ENCODE assay signal across 18 cellular contexts in genomic region chr6:50724381-50725124, GRCh38. TPM values are rescaled to one million over a fixed set of nuclear protein-coding genes. Genes with fewer than 3 reads are reported as not detected.
DNase-seq lines count a peak whose midpoint lies in the region; ATAC-seq, FAIRE-seq and TF ChIP-seq lines count a peak whose summit lies in the region.
"Had no signal": no experiment of that assay in that cellular context is flagged by ENCODE, and none has a peak within 500 bp of the region (broad histone marks: within the 10 kb centered on the region; RNA-seq: fewer than 3 reads in every experiment).

No MANE protein-coding gene starts in this region.

- peak; percentile 49 for ATAC-seq in foreskin keratinocyte
- ATAC-seq in GM19463 (IDR thresholded peaks at IDR 0.05; ENCODE audit: unreplicated experiment), result no peak
- ATAC-seq in HG02610 (IDR thresholded peaks at IDR 0.05; ENCODE audit: unreplicated experiment), result no peak
- no peak for ATAC-seq in HepG2
- ATAC-seq: CD8-positive, alpha-beta T cell; esophagus mucosa; Right ventricle myocardium inferior; sciatic nerve had no signal

- intact Hi-C loops in HepG2 (cut with micrococcal nuclease; ENCODE audit: unreplicated experiment), result no loop called here

- no peaks in the 10 kb centered on the region; the same call in 1 of the 2 replicates for H4K20me1 ChIP-seq in HepG2 (ENCODE audit: insufficient read depth, low read length)

- peak; percentile 73 for DNase-seq in COR-L47 (lab: John Stamatoyannopoulos, UW)
- peak; percentile 65 for DNase-seq in NCI-H345 treated with DMSO at 0.1 percent for 48 hours (lab: John Stamatoyannopoulos, UW; ENCODE audit: unreplicated experiment)
- no peak for DNase-seq in foreskin keratinocyte
- DNase-seq in HepG2 (ENCODE audit: low spot score), result no peak
- DNase-seq: activated CD8-positive, alpha-beta memory T cell treated with anti-CD3 and anti-CD28 coated beads, Interleukin-2, amount 50 U/mL, for 4 hours; CD8-positive, alpha-beta T cell; hippocampal formation; stimulated activated CD4-positive, alpha-beta T cell treated with anti-CD3 and anti-CD28 coated beads, Interleukin-4, amount 100 ng/mL, for 4 hours; stimulated activated naive CD4-positive, alpha-beta T cell treated with Interleukin-2 at 50 U/mL for 16 hours had no signal

- TF ChIP-seq RAD21 in HepG2 (CRISPR knock-in tag; IDR thresholded peaks at IDR 0.05), result no peak

- TF ChIP-seq POLR2A in HepG2 (IDR thresholded peaks at IDR 0.05; ENCODE audit: insufficient read depth in 1 of 2, low read depth in 2 of 2, low read length in 2 of 2), result no peak

- H3K79me2 ChIP-seq in HepG2 (ENCODE audit: insufficient read depth, low read length), result no peaks in the 10 kb centered on the region

- H3K9me3 ChIP-seq in HepG2 (ENCODE audit: low read length), result no peaks in the 10 kb centered on the region

- no peaks in the 10 kb centered on the region for H3K36me3 ChIP-seq in HepG2 (replicated peaks in 1 of 2; ENCODE audit: control insufficient read depth in 1 of 2, insufficient read depth in 2 of 2, low read length in 2 of 2)

- peak; percentile 33; the same call in 1 of the 2 replicates for TF ChIP-seq CTCF in 22Rv1 (IDR thresholded peaks at IDR 0.05)
- no peak for TF ChIP-seq CTCF in foreskin keratinocyte (conservative IDR thresholded peaks at IDR 0.05)
- no peak for TF ChIP-seq CTCF in HepG2 (CRISPR knock-in tag; IDR thresholded peaks at IDR 0.05)

- H2AFZ ChIP-seq in HepG2 (ENCODE audit: low read length), result no peak overlapping the region

- TF ChIP-seq EP300 in HepG2 (IDR thresholded peaks at IDR 0.05; ENCODE audit: low read depth in 2 of 2, low read length in 2 of 2), result no peak
- TF ChIP-seq EP300 in HepG2 (CRISPR knock-in tag; IDR thresholded peaks at IDR 0.05; ENCODE audit: borderline replicate concordance), result no peak

- H3K4me3 ChIP-seq in HepG2 (replicated peaks in 1 of 3; ENCODE audit: insufficient read depth in 1 of 3, low read depth in 2 of 3, low read length in 3 of 3), result no peak overlapping the region
- H3K4me3 ChIP-seq: lung had no signal

- in situ Hi-C loops in HepG2 (cut with HindIII; ENCODE audit: extremely low pct_ligation_motif_present, low pct_unique_long_range_greater_than_20kb), result no loop called here

- FAIRE-seq in HepG2 (lab: Jason Lieb, UNC), result no peak
- FAIRE-seq: H54, TTC549 had no signal

- H3K9ac ChIP-seq in HepG2 (ENCODE audit: insufficient read depth, low read depth, low read length), result no peak overlapping the region

- POLR2A ChIA-PET in HepG2 (lab: Yijun Ruan, JAX), result no interaction called here

- 32% methylated on average over 41 of the region's 43 CpGs for WGBS in HepG2 (ENCODE audit: low lambda C conversion rate)

- no peaks in the 10 kb centered on the region for H3K4me1 ChIP-seq in foreskin keratinocyte
- H3K4me1 ChIP-seq in HepG2 (ENCODE audit: insufficient read depth, low read length), result no peaks in the 10 kb centered on the region

- no peak overlapping the region for H3K4me2 ChIP-seq in HepG2 (ENCODE audit: low read depth, low read length)

- H3K27me3 ChIP-seq in foreskin keratinocyte, result peaks cover 99% of the 10 kb centered on the region
- peaks cover 0 to 13% of the 10 kb centered on the region in 2 experiments; a peak in 2 of 5 replicates for H3K27me3 ChIP-seq in HepG2 (ENCODE audit: control insufficient read depth in 1 of 2, insufficient read depth in 2 of 2, low read length in 2 of 2)

- H3K27ac ChIP-seq in 22Rv1 (no peak overlapping the region), foreskin keratinocyte (no peak overlapping the region), HepG2 (ENCODE audit: extremely low read length, insufficient read depth, low read length) (no peak overlapping the region)

- CTCF ChIA-PET in HepG2 (lab: Yijun Ruan, JAX; ENCODE audit: low intra/inter-chr PET ratio, low total read pairs), result no interaction called here

- no TSS peak for BruUV-seq in HepG2 (replicated peaks; lab: Mats Ljungman, UMichigan)

TF ChIP-seq in HepG2, 621 proteins besides CTCF, POLR2A, EP300 and RAD21:
- TF ChIP-seq PAX8 (CRISPR knock-in tag; IDR thresholded peaks at IDR 0.05; ENCODE audit: borderline replicate concordance), result no peak

RNA-seq across cellular contexts. Expression of gene TFAP2D, which starts 11.2 kb away (rescaled TPM):
- total RNA-seq in foreskin keratinocyte (not detected in 2 replicates), HepG2 (2016; rRNA removed; fragmentation: Illumina TruSeq; extraction: Trizol) (not detected in 2 replicates)
- polyA plus RNA-seq in foreskin keratinocyte (not detected in 2 replicates), HepG2 (2011; rRNA removed) (not detected in 2 replicates)
- total RNA-seq in HepG2 (2016; cell fraction: cytosol; rRNA removed; fragmentation: Illumina TruSeq; extraction: Trizol; ENCODE audit: low read depth), result not detected in 2 replicates
- not detected in 2 replicates for total RNA-seq in HepG2 (2016; cell fraction: insoluble cytoplasmic fraction; rRNA removed; fragmentation: Illumina TruSeq; extraction: Trizol)
- total RNA-seq in HepG2 (2016; cell fraction: membrane; rRNA removed; fragmentation: Illumina TruSeq; extraction: Trizol), result not detected in 2 replicates
- total RNA-seq in HepG2 (2016; cell fraction: nucleus; rRNA removed; fragmentation: Illumina TruSeq; extraction: Trizol), result not detected in 2 replicates
- polyA plus RNA-seq in HepG2 (2011; cell fraction: cytosol; rRNA removed), result not detected in 2 replicates
- not detected in 2 replicates for polyA plus RNA-seq in HepG2 (2011; cell fraction: nucleus; rRNA removed)
- polyA plus RNA-seq in HepG2 (2012), result not detected in 2 replicates
- not detected in 2 replicates for polyA plus RNA-seq in HepG2 (2016; cell fraction: cytosol; fragmentation: Illumina TruSeq; extraction: Trizol; ENCODE audit: low read depth)
- polyA plus RNA-seq in HepG2 (2016; cell fraction: insoluble cytoplasmic fraction; fragmentation: Illumina TruSeq; extraction: Trizol; ENCODE audit: low read depth), result not detected in 2 replicates
- polyA plus RNA-seq in HepG2 (2016; cell fraction: membrane; fragmentation: Illumina TruSeq; extraction: Trizol; ENCODE audit: low read depth), result not detected in 2 replicates
- polyA plus RNA-seq in HepG2 (2016; cell fraction: nucleus; fragmentation: Illumina TruSeq; extraction: Trizol; ENCODE audit: insufficient read depth, low read depth), result not detected in 2 replicates
- 0.10 TPM in 1 of 2 replicates, not detected in the other for polyA minus RNA-seq in HepG2 (2011; rRNA and poly(A)+ RNA removed; ENCODE audit: low replicate concordance)
- not detected in 2 replicates for polyA minus RNA-seq in HepG2 (2011; cell fraction: cytosol; rRNA and poly(A)+ RNA removed)
- polyA minus RNA-seq in HepG2 (2011; cell fraction: nucleus; rRNA and poly(A)+ RNA removed), result not detected in 2 replicates
- total RNA-seq: CD8-positive, alpha-beta T cell; esophagus mucosa; lung; Right ventricle myocardium inferior; sciatic nerve had no signal
- polyA plus RNA-seq: lung had no signal

Comparison
In these comparisons a context has a peak if more than half of its experiments do, and no peak if none do; other contexts are left out.
1. DNase-seq: peak in COR-L47 (single experiment) and NCI-H345 treated with DMSO at 0.1 percent for 48 hours (single experiment); none in foreskin keratinocyte (0 of 2) and HepG2 (single experiment).